8 cellular contexts compared by ENCODE assay signal in the genomic region with DNA sequence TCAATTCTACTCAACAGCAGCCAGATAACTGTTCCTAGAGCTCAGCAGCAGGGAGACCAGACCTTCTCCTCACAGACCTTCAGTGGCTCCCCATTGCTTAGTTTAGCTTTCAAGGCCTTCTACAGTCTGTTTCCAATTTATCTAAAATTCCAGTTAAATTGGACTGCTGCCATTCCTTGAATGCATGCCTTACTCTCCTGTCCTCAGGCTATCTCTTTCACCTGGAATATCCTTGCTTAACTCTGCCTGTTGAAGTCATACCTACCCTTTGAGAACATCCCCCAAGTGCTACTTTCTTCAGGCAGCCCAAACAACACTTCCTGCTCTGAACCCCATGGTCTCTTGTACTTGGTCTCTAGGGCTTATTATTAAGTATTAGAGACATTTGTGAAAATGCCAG.
"Had no signal": no experiment of that assay in that cellular context is flagged by ENCODE, and none has a peak within 500 bp of the region (broad histone marks: within the 10 kb centered on the region; RNA-seq: fewer than 3 reads in every experiment).

No MANE protein-coding gene starts in this region.

- H3K4me2 ChIP-seq: GM23338 had no signal

- H3K9ac ChIP-seq: GM23248 had no signal

- H3K9me3 ChIP-seq: HAP-1 had no signal

- H3K36me3 ChIP-seq: HAP-1 had no signal

- H3K4me1 ChIP-seq: HAP-1 had no signal

- H3K4me3 ChIP-seq: GM23248, GM23338, HAP-1 had no signal

- H2AFZ ChIP-seq: GM23248, GM23338 had no signal

- H3K27ac ChIP-seq: GM23248 had no signal

- DNase-seq: GM23248, GOT3, H7, H9, HCEC 1CT, HFFc6 had no signal
